In the genomic region with DNA sequence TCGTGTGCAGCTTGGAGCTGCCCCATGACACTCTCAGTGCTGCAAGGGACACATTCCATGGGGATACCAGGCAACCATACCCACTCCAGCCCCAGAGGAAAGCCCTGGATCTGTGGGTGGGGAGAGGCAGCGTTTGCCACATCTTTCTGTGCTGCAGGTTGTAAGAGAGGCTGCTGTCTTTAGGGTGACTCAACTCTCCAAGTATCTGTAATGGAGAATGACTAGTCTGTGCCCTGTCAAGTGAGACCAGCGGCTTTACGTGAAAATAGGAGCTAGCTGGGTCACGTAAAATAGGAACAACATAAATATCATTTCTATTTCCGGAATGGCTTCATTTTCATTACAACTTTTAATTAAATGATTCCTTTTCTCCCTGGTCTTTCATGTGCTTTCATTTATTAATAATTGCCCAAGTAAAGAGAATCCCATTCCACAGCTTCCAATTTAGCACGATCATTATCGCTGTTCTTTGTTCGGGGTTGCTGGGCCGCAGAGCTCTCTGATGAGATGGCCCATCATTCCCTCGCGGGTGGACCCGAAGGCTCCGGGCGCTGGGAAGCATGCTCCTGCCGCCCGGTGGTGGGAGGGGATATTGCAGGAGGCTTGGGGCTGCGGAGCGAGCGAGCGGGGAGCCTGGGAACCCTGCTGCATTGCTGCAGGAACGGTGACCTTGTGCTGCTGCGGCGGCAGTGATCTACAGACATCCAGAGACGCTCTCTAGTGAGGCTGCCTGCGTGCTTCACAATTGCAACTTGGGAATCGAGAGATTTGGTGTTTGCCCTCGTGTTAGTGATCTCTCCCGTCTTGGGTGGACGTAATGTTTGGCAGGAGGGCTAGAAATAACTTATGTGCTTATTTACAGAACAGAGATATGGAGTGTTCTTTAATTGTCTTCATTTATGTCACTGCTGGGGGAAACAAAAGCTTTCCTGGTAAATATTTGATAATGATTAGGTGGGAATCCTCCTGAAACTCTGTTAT, we compare ENCODE assay signal across 8 cellular contexts. TPM values are rescaled to one million over a fixed set of nuclear protein-coding genes. Genes with fewer than 3 reads are reported as not detected.
DNase-seq lines count a peak whose midpoint lies in the region; ATAC-seq, FAIRE-seq and TF ChIP-seq lines count a peak whose summit lies in the region.

No MANE protein-coding gene starts in this region.

- H3K4me1 ChIP-seq in mucosa of stomach (ENCODE audit: control insufficient read depth, insufficient read depth, low read length) = no peaks in the 10 kb centered on the region

- peak overlapping the region; percentile 16 for H3K4me3 ChIP-seq in mucosa of stomach (ENCODE audit: low read length)

- peak; percentile 100 for ATAC-seq in GM21367 (IDR thresholded peaks at IDR 0.05; ENCODE audit: unreplicated experiment)

- peaks cover 30% of the 10 kb centered on the region for H3K27me3 ChIP-seq in mucosa of stomach (ENCODE audit: control insufficient read depth, insufficient read depth, low read length)

- no peak for FAIRE-seq in D721Med (lab: Jason Lieb, UNC)

- H3K4me3 Mint-ChIP-seq in endothelial cell (ENCODE audit: unreplicated experiment) = no peak overlapping the region

- no peaks in the 10 kb centered on the region for H3K36me3 Mint-ChIP-seq in endothelial cell (ENCODE audit: low read depth, unreplicated experiment)

- DNase-seq in D721Med (ENCODE audit: insufficient read length, low spot score) = peak; percentile 57
- DNase-seq in HK-2 (ENCODE audit: unreplicated experiment) = peak; percentile 76
- peak; percentile 54 for DNase-seq in NCI-H82 treated with DMSO at 0.1 percent for 48 hours (lab: John Stamatoyannopoulos, UW; ENCODE audit: unreplicated experiment)
- peak; percentile 32 to 52 (median 45) for DNase-seq in activated CD8-positive, alpha-beta memory T cell treated with anti-CD3 and anti-CD28 coated beads for 48 hours (ENCODE audit: low read depth in 2 of 3, low spot score in 2 of 3)
- DNase-seq in endothelial cell (ENCODE audit: low spot score) = peak; percentile 95
- peak; percentile 5 for DNase-seq in stimulated activated naive CD4-positive, alpha-beta T cell treated with Interleukin-2 at 50 U/mL for 16 hours (lab: John Stamatoyannopoulos, UW)

- H3K27ac Mint-ChIP-seq in endothelial cell (ENCODE audit: unreplicated experiment) = no peak overlapping the region

- no peaks in the 10 kb centered on the region for H3K9me3 Mint-ChIP-seq in endothelial cell (ENCODE audit: unreplicated experiment)

- H3K9me3 ChIP-seq in mucosa of stomach (ENCODE audit: control insufficient read depth, low read length) = no peaks in the 10 kb centered on the region

- peak; percentile 96 for TF ChIP-seq CTCF in D721Med (IDR thresholded peaks at IDR 0.05; ENCODE audit: insufficient read depth, missing control alignments)
- peak; percentile 91 for TF ChIP-seq CTCF in endothelial cell (IDR thresholded peaks at IDR 0.05; ENCODE audit: unreplicated experiment)

- peaks cover 5% of the 10 kb centered on the region for H3K27me3 Mint-ChIP-seq in endothelial cell (ENCODE audit: unreplicated experiment)

- no peaks in the 10 kb centered on the region for H3K36me3 ChIP-seq in mucosa of stomach (ENCODE audit: control insufficient read depth, insufficient read depth, low read length)

- H3K4me1 Mint-ChIP-seq in endothelial cell (ENCODE audit: unreplicated experiment) = peaks cover 2% of the 10 kb centered on the region

- no peak overlapping the region for H3K9ac ChIP-seq in mucosa of stomach (ENCODE audit: low read length)

RNA-seq across cellular contexts. Expression of gene SLC6A5, which starts 10.6 kb away (rescaled TPM):
- not detected for total RNA-seq in endothelial cell (ENCODE audit: unreplicated experiment)

RNA-seq across cellular contexts. Expression of gene NELL1, which starts 59.4 kb away (rescaled TPM):
- total RNA-seq in endothelial cell (ENCODE audit: unreplicated experiment) = 0.26 TPM

Comparison
In these comparisons a context has a peak if more than half of its experiments do, and no peak if none do; other contexts are left out.
1. Peak in every context shown above with its lines: DNase-seq, ATAC-seq and H3K4me3 ChIP-seq.
2. DNase-seq: peak in every context shown above with its lines; median percentile 95 in endothelial cell; 76 in HK-2; 57 in D721Med; 54 in NCI-H82 treated with DMSO at 0.1 percent for 48 hours; 45 in activated CD8-positive, alpha-beta memory T cell treated with anti-CD3 and anti-CD28 coated beads for 48 hours; 5 in stimulated activated naive CD4-positive, alpha-beta T cell treated with Interleukin-2 at 50 U/mL for 16 hours.